Comparison of ENCODE assay signal across 28 cellular contexts in genomic region chr7:14995774-14996173, GRCh38.
"Had no signal": no experiment of that assay in that cellular context is flagged by ENCODE, and none has a peak within 500 bp of the region (broad histone marks: within the 10 kb centered on the region; RNA-seq: fewer than 3 reads in every experiment).

No MANE protein-coding gene starts in this region.

- H3K36me3 Mint-ChIP-seq: activated naive CD4-positive, alpha-beta T cell treated with anti-CD3 and anti-CD28 coated beads, Interleukin-2, amount 50 U/mL, for 72 hours; stimulated activated effector memory CD8-positive, alpha-beta T cell treated with anti-CD3 and anti-CD28 coated beads, Interleukin-12 subunit alpha, Interleukin-12 subunit beta, amount 100 ng/mL, for 72 hours had no signal

- H3K27ac ChIP-seq: ascending aorta, colonic mucosa, dorsolateral prefrontal cortex, gastroesophageal sphincter, lower lobe of right lung, right lobe of liver, tibial artery had no signal

- H3K4me1 Mint-ChIP-seq: activated B cell treated with CpG ODN at 0.5 μM for 24 hours; activated CD4-positive, alpha-beta T cell treated with anti-CD3 and anti-CD28 coated beads for 36 hours; activated T-helper 17 cell treated with anti-CD3 and anti-CD28 coated beads, Interleukin-2, amount 50 U/mL, for 72 hours; stimulated activated effector memory CD8-positive, alpha-beta T cell treated with anti-CD3 and anti-CD28 coated beads, Interleukin-12 subunit alpha, Interleukin-12 subunit beta, amount 100 ng/mL, for 72 hours; stimulated activated naive CD8-positive, alpha-beta T cell treated with anti-CD3 and anti-CD28 coated beads, Interleukin-15, amount 100 ng/mL, for 72 hours had no signal

- H3K4me3 Mint-ChIP-seq: activated B cell treated with CpG ODN at 0.5 μM for 24 hours; activated CD4-positive, alpha-beta T cell treated with anti-CD3 and anti-CD28 coated beads for 36 hours; activated T-cell treated with anti-CD3 and anti-CD28 coated beads, Interleukin-2, amount 50 U/mL, for 24 hours; activated T-helper 17 cell treated with anti-CD3 and anti-CD28 coated beads, Interleukin-2, amount 50 U/mL, for 72 hours; effector memory CD8-positive, alpha-beta T cell; stimulated activated effector memory CD8-positive, alpha-beta T cell treated with anti-CD3 and anti-CD28 coated beads, Interleukin-12 subunit alpha, Interleukin-12 subunit beta, amount 100 ng/mL, for 72 hours; stimulated activated naive CD8-positive, alpha-beta T cell treated with anti-CD3 and anti-CD28 coated beads, Interleukin-15, amount 100 ng/mL, for 72 hours had no signal

- H3K36me3 ChIP-seq: ascending aorta, colonic mucosa, gastroesophageal sphincter, lower lobe of right lung, right lobe of liver, tibial artery had no signal

- H3K27me3 ChIP-seq: ascending aorta, colonic mucosa, dorsolateral prefrontal cortex, gastroesophageal sphincter, right lobe of liver, tibial artery had no signal

- H3K4me3 ChIP-seq: ascending aorta, colonic mucosa, dorsolateral prefrontal cortex, gastroesophageal sphincter, lower lobe of right lung, mucosa of descending colon, right lobe of liver, tibial artery had no signal

- H3K27ac Mint-ChIP-seq: activated B cell treated with CpG ODN at 0.5 μM for 24 hours; activated CD4-positive, alpha-beta T cell treated with anti-CD3 and anti-CD28 coated beads for 36 hours; activated naive CD4-positive, alpha-beta T cell treated with anti-CD3 and anti-CD28 coated beads, Interleukin-2, amount 50 U/mL, for 72 hours; activated T-cell treated with anti-CD3 and anti-CD28 coated beads, Interleukin-2, amount 50 U/mL, for 24 hours; activated T-helper 17 cell treated with anti-CD3 and anti-CD28 coated beads, Interleukin-2, amount 50 U/mL, for 72 hours; effector memory CD8-positive, alpha-beta T cell; stimulated activated effector memory CD8-positive, alpha-beta T cell treated with anti-CD3 and anti-CD28 coated beads, Interleukin-12 subunit alpha, Interleukin-12 subunit beta, amount 100 ng/mL, for 72 hours; stimulated activated naive CD8-positive, alpha-beta T cell treated with anti-CD3 and anti-CD28 coated beads, Interleukin-15, amount 100 ng/mL, for 72 hours had no signal

- ATAC-seq: activated CD4-positive, alpha-beta T cell treated with anti-CD3 and anti-CD28 coated beads for 36 hours; activated naive CD4-positive, alpha-beta T cell treated with anti-CD3 and anti-CD28 coated beads, Interleukin-2, amount 50 U/mL, for 72 hours; activated T-helper 17 cell treated with anti-CD3 and anti-CD28 coated beads, Interleukin-2, amount 50 U/mL, for 72 hours; effector memory CD8-positive, alpha-beta T cell; esophagus mucosa; gastroesophageal sphincter; left lobe of liver; lower lobe of right lung; mucosa of descending colon; right lobe of liver; stimulated activated effector memory CD8-positive, alpha-beta T cell treated with anti-CD3 and anti-CD28 coated beads, Interleukin-12 subunit alpha, Interleukin-12 subunit beta, amount 100 ng/mL, for 72 hours; stimulated activated naive CD8-positive, alpha-beta T cell treated with anti-CD3 and anti-CD28 coated beads, Interleukin-15, amount 100 ng/mL, for 72 hours had no signal

- H3K9me3 ChIP-seq: ascending aorta, colonic mucosa, gastroesophageal sphincter, lower lobe of right lung, mucosa of descending colon, right lobe of liver, tibial artery had no signal

- H3K9me3 Mint-ChIP-seq: activated T-helper 17 cell treated with anti-CD3 and anti-CD28 coated beads, Interleukin-2, amount 50 U/mL, for 72 hours had no signal

- H3K4me1 ChIP-seq: ascending aorta, colonic mucosa, gastroesophageal sphincter, lower lobe of right lung, tibial artery had no signal

- DNase-seq: activated B cell treated with CpG ODN at 0.5 μM for 24 hours; activated CD4-positive, alpha-beta T cell treated with anti-CD3 and anti-CD28 coated beads for 36 hours; activated CD4-positive, alpha-beta T cell treated with anti-CD3 and anti-CD28 coated beads, Interleukin-2, amount 50 U/mL, for 4 hours; activated CD8-positive, alpha-beta memory T cell treated with anti-CD3 and anti-CD28 coated beads for 24 hours; activated CD8-positive, alpha-beta memory T cell treated with anti-CD3 and anti-CD28 coated beads, Interleukin-2, amount 50 U/mL, for 4 hours; activated T-cell treated with anti-CD3 and anti-CD28 coated beads, Interleukin-2, amount 50 U/mL, for 24 hours; colonic mucosa; dorsolateral prefrontal cortex; effector memory CD8-positive, alpha-beta T cell; head of caudate nucleus; islet precursor cell; lower lobe of right lung; mesendoderm; mucosa of descending colon; nucleus accumbens; right lobe of liver; small intestine; stimulated activated CD4-positive, alpha-beta T cell treated with anti-CD3 and anti-CD28 coated beads, Interleukin-2, amount 100 ng/mL, for 24 hours; stimulated activated naive CD8-positive, alpha-beta T cell treated with anti-CD3 and anti-CD28 coated beads, Interleukin-15, amount 100 ng/mL, for 72 hours; T1000; tibial artery had no signal

- H3K27me3 Mint-ChIP-seq: activated B cell treated with CpG ODN at 0.5 μM for 24 hours; activated CD4-positive, alpha-beta T cell treated with anti-CD3 and anti-CD28 coated beads for 36 hours; activated T-cell treated with anti-CD3 and anti-CD28 coated beads, Interleukin-2, amount 50 U/mL, for 24 hours; activated T-helper 17 cell treated with anti-CD3 and anti-CD28 coated beads, Interleukin-2, amount 50 U/mL, for 72 hours; effector memory CD8-positive, alpha-beta T cell; stimulated activated naive CD8-positive, alpha-beta T cell treated with anti-CD3 and anti-CD28 coated beads, Interleukin-15, amount 100 ng/mL, for 72 hours had no signal
